14 cellular contexts compared by ENCODE assay signal in the genomic region with DNA sequence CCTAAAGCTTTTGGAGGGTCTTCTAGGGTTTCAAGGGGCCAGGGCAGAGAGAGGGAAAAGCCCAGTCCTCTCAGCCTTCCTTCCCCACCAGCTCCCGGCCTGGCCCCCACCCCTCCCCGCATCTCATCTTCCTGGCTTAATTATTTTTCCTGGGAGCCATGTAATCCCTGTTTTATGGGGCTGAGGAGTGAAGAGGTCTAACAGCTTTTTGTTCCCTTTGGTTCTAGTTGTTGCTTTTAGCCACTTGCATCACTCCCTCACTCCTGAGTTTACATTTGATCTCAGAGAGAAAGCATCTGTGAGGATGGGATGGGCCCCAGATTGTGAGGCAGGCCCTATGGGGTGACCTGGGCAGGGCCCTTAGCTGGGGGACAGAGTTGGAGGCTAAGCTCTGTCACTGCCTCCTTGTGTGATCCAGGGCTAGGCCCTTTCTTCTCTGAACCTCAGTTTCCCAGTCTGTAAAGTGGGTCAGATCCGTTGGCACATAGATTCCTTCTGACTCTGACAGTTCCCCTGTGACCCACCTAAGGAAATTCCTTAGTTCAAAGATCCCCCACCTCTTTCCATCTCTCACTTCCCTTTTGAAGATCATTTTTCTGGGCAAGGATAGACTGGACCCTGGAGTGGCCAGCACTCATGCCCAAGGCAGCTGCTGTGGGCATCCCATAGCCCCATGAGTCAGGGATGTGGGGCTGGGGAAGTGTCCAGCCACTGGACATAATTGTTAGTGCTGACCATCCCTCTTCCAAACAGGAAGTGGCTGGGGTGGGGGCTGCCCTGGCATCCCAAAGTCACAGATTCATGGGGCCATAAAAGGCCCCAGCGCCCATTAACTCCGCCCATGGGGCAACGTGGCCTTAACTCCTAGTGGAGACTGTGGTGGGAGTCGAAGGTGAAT.
DNase-seq lines count a peak whose midpoint lies in the region; ATAC-seq lines count a peak whose summit lies in the region.
"Had no signal": no experiment of that assay in that cellular context is flagged by ENCODE, and none has a peak within 500 bp of the region (broad histone marks: within the 10 kb centered on the region; RNA-seq: fewer than 3 reads in every experiment).

No MANE protein-coding gene starts in this region.

- peak; percentile 65 for DNase-seq in NCI-H82 (lab: John Stamatoyannopoulos, UW)
- no peak for DNase-seq in NCI-H82 treated with DMSO at 0.1 percent for 48 hours (lab: John Stamatoyannopoulos, UW; ENCODE audit: unreplicated experiment)
- DNase-seq: 8988T; activated B cell treated with CpG ODN at 0.5 μM for 24 hours; DMS79; islet precursor cell; NCI-H1694 treated with DMSO at 0.1 percent for 48 hours; NCI-H510A; pancreas; stimulated activated CD4-positive, alpha-beta T cell treated with anti-CD3 and anti-CD28 coated beads, Interleukin-12 subunit alpha, Interleukin-12 subunit beta, amount 100 ng/mL, for 4 hours had no signal

- ATAC-seq in GM21423 (IDR thresholded peaks at IDR 0.05; ENCODE audit: unreplicated experiment): no peak

- H3K4me3 ChIP-seq in skin epidermis: no peak overlapping the region
- H3K4me3 ChIP-seq: coronary artery, pancreas had no signal

- H3K27ac ChIP-seq in skin epidermis: peak overlapping the region in 15 of 21 experiments; percentile 1 to 85 (median 62)
- H3K27ac ChIP-seq: coronary artery, KMS-11, pancreas had no signal
